In the genomic region with DNA sequence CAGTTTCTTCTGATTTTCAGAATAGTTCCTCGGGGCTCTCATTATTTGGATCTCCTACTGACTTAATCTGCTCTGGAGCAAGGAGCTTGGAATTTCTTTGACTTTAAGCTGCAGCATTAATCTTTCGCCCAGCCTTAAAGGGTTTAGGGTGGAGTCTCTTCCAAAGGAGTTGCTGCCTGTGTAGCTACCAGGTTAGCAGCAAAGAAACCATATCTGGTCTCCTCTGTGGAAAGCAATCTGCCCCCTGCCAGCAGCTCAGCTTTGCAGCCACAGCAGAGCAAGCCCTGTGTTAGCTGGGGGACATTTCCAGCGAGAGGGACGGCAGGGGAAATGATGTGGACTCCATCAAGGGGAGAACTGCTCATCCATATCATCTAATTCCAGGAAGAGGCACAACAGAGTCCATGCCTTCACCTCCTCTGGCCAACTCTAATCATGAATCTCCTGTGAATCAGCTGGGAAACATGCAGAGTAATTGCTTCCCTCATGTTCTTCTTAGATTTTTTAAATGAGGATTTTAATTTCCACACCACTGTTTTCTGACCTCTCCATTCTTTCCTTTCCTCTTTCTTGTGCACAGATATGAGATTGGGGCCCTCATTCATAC, we compare ENCODE assay signal across 14 cellular contexts.
"Had no signal": no experiment of that assay in that cellular context is flagged by ENCODE, and none has a peak within 500 bp of the region (broad histone marks: within the 10 kb centered on the region; RNA-seq: fewer than 3 reads in every experiment).

No MANE protein-coding gene starts in this region.

- H3K27ac Mint-ChIP-seq: activated B cell treated with CpG ODN at 0.5 μM for 24 hours; activated CD4-positive, alpha-beta T cell treated with anti-CD3 and anti-CD28 coated beads, Interleukin-2, amount 10 ng/mL, durations not matched to agents 7 days and 5 days; activated naive CD4-positive, alpha-beta T cell treated with anti-CD3 and anti-CD28 coated beads, Interleukin-2, amount 10 ng/mL, durations not matched to agents 7 days and 5 days; activated T-helper 2 cell treated with anti-CD3 and anti-CD28 coated beads, Interferon-gamma antibody, Interleukin-2, Interleukin-4, amounts not matched to agents 10 μg/mL and 5 μg/mL and 100 μg/mL, durations not matched to agents 14 hours and 24 hours and 36 hours; mesothelial cell of epicardium; stimulated activated effector memory CD8-positive, alpha-beta T cell treated with anti-CD3 and anti-CD28 coated beads, Interleukin-12 subunit alpha, Interleukin-12 subunit beta, amount 100 ng/mL, for 72 hours; T-helper 1 cell treated with Interleukin-12 subunit alpha and Interleukin-12 subunit beta and Interleukin-4 antibody, amounts not matched to agents 30 μg/mL and 1 μg/mL, for 36 hours had no signal

- H3K27ac ChIP-seq: right lobe of liver, tibial artery, uterus had no signal

- H3K9me3 Mint-ChIP-seq: mesothelial cell of epicardium; T-helper 1 cell treated with Interleukin-12 subunit alpha and Interleukin-12 subunit beta and Interleukin-4 antibody, amounts not matched to agents 30 μg/mL and 1 μg/mL, for 36 hours had no signal

- H3K36me3 Mint-ChIP-seq: activated naive CD4-positive, alpha-beta T cell treated with anti-CD3 and anti-CD28 coated beads, Interleukin-2, amount 10 ng/mL, durations not matched to agents 7 days and 5 days; mesothelial cell of epicardium; stimulated activated effector memory CD8-positive, alpha-beta T cell treated with anti-CD3 and anti-CD28 coated beads, Interleukin-12 subunit alpha, Interleukin-12 subunit beta, amount 100 ng/mL, for 72 hours had no signal

- H3K27me3 Mint-ChIP-seq: activated B cell treated with CpG ODN at 0.5 μM for 24 hours; activated CD4-positive, alpha-beta T cell treated with anti-CD3 and anti-CD28 coated beads, Interleukin-2, amount 10 ng/mL, durations not matched to agents 7 days and 5 days; activated naive CD4-positive, alpha-beta T cell treated with anti-CD3 and anti-CD28 coated beads, Interleukin-2, amount 10 ng/mL, durations not matched to agents 7 days and 5 days had no signal

- H3K4me1 Mint-ChIP-seq: activated B cell treated with CpG ODN at 0.5 μM for 24 hours; activated CD4-positive, alpha-beta T cell treated with anti-CD3 and anti-CD28 coated beads, Interleukin-2, amount 10 ng/mL, durations not matched to agents 7 days and 5 days; activated naive CD4-positive, alpha-beta T cell treated with anti-CD3 and anti-CD28 coated beads, Interleukin-2, amount 10 ng/mL, durations not matched to agents 7 days and 5 days; stimulated activated effector memory CD8-positive, alpha-beta T cell treated with anti-CD3 and anti-CD28 coated beads, Interleukin-12 subunit alpha, Interleukin-12 subunit beta, amount 100 ng/mL, for 72 hours had no signal

- H3K4me3 Mint-ChIP-seq: activated B cell treated with CpG ODN at 0.5 μM for 24 hours; activated CD4-positive, alpha-beta T cell treated with anti-CD3 and anti-CD28 coated beads, Interleukin-2, amount 10 ng/mL, durations not matched to agents 7 days and 5 days; activated naive CD4-positive, alpha-beta T cell treated with anti-CD3 and anti-CD28 coated beads, Interleukin-2, amount 10 ng/mL, durations not matched to agents 7 days and 5 days; mesothelial cell of epicardium; stimulated activated effector memory CD8-positive, alpha-beta T cell treated with anti-CD3 and anti-CD28 coated beads, Interleukin-12 subunit alpha, Interleukin-12 subunit beta, amount 100 ng/mL, for 72 hours; T-helper 1 cell treated with Interleukin-12 subunit alpha and Interleukin-12 subunit beta and Interleukin-4 antibody, amounts not matched to agents 30 μg/mL and 1 μg/mL, for 36 hours had no signal

- DNase-seq: activated B cell treated with CpG ODN at 0.5 μM for 24 hours; activated CD4-positive, alpha-beta T cell treated with anti-CD3 and anti-CD28 coated beads, Interleukin-2, amount 10 ng/mL, durations not matched to agents 7 days and 5 days; activated naive CD4-positive, alpha-beta T cell treated with anti-CD3 and anti-CD28 coated beads, Interleukin-2, amount 10 ng/mL, durations not matched to agents 7 days and 5 days; central memory CD4-positive, alpha-beta T cell; cortex of kidney; effector memory CD4-positive, alpha-beta T cell; hypothalamus; right lobe of liver; tibial artery; uterus had no signal

- H3K27me3 ChIP-seq: right lobe of liver, tibial artery, uterus had no signal

- H3K4me1 ChIP-seq: right lobe of liver, tibial artery, uterus had no signal

- ATAC-seq: right lobe of liver; stimulated activated effector memory CD8-positive, alpha-beta T cell treated with anti-CD3 and anti-CD28 coated beads, Interleukin-12 subunit alpha, Interleukin-12 subunit beta, amount 100 ng/mL, for 72 hours had no signal

- H3K9me3 ChIP-seq: right lobe of liver, tibial artery, uterus had no signal

- H3K36me3 ChIP-seq: right lobe of liver, tibial artery, uterus had no signal

- H3K4me3 ChIP-seq: right lobe of liver, tibial artery, uterus had no signal
